16 cellular contexts compared by ENCODE assay signal in genomic region chr19:3454656-3455392, GRCh38. TPM values are rescaled to one million over a fixed set of nuclear protein-coding genes. Genes with fewer than 3 reads are reported as not detected.
"Had no signal": no experiment of that assay in that cellular context is flagged by ENCODE, and none has a peak within 500 bp of the region (broad histone marks: within the 10 kb centered on the region; RNA-seq: fewer than 3 reads in every experiment).

No MANE protein-coding gene starts in this region.

- H3K4me3 Mint-ChIP-seq: activated naive CD4-positive, alpha-beta T cell treated with anti-CD3 and anti-CD28 coated beads, Interleukin-2, amount 50 U/mL, for 24 hours; brain; neural progenitor cell; type B pancreatic cell had no signal

- H3K27ac ChIP-seq: lower lobe of right lung, neural progenitor cell, parathyroid adenoma had no signal

- H3K27me3 Mint-ChIP-seq: activated naive CD4-positive, alpha-beta T cell treated with anti-CD3 and anti-CD28 coated beads, Interleukin-2, amount 50 U/mL, for 24 hours; brain had no signal

- ATAC-seq: lower lobe of right lung had no signal

- H3K4me3 ChIP-seq: lower lobe of right lung, neural progenitor cell, smooth muscle cell had no signal

- H3K36me3 Mint-ChIP-seq: activated naive CD4-positive, alpha-beta T cell treated with anti-CD3 and anti-CD28 coated beads, Interleukin-2, amount 50 U/mL, for 24 hours; neural progenitor cell had no signal

- H3K36me3 ChIP-seq: neural progenitor cell had no signal

- H3K9me3 ChIP-seq: lower lobe of right lung had no signal

- H3K4me1 Mint-ChIP-seq: activated naive CD4-positive, alpha-beta T cell treated with anti-CD3 and anti-CD28 coated beads, Interleukin-2, amount 50 U/mL, for 24 hours had no signal

- DNase-seq: activated CD4-positive, CD25-positive, alpha-beta regulatory T cell; amniotic stem cell; cerebellar nuclear complex; dermis blood vessel endothelial cell; lower lobe of right lung; midbrain had no signal

- H3K27ac Mint-ChIP-seq: activated naive CD4-positive, alpha-beta T cell treated with anti-CD3 and anti-CD28 coated beads, Interleukin-2, amount 50 U/mL, for 24 hours; activated T-helper 2 cell treated with anti-CD3 and anti-CD28 coated beads, Interferon-gamma antibody, Interleukin-2, Interleukin-4, amounts not matched to agents 10 μg/mL and 5 μg/mL and 100 μg/mL, durations not matched to agents 14 hours and 24 hours and 36 hours; neural progenitor cell; type B pancreatic cell had no signal

- H3K9me3 Mint-ChIP-seq: activated naive CD4-positive, alpha-beta T cell treated with anti-CD3 and anti-CD28 coated beads, Interleukin-2, amount 50 U/mL, for 24 hours; activated T-helper 2 cell treated with anti-CD3 and anti-CD28 coated beads, Interferon-gamma antibody, Interleukin-2, Interleukin-4, amounts not matched to agents 10 μg/mL and 5 μg/mL and 100 μg/mL, durations not matched to agents 14 hours and 24 hours and 36 hours; neural progenitor cell; type B pancreatic cell had no signal

RNA-seq across cellular contexts. Expression of gene SMIM24, which starts 25.5 kb away (rescaled TPM):
- total RNA-seq: dermis blood vessel endothelial cell, lower lobe of right lung, subcutaneous adipose tissue had no signal

RNA-seq across cellular contexts. Expression of gene SMIM44, which starts 28.4 kb away (rescaled TPM):
- total RNA-seq: activated T-helper 2 cell treated with anti-CD3 and anti-CD28 coated beads, Interferon-gamma antibody, Interleukin-2, Interleukin-4, amounts not matched to agents 10 μg/mL and 5 μg/mL and 100 μg/mL, durations not matched to agents 14 hours and 24 hours and 36 hours; dermis blood vessel endothelial cell; lower lobe of right lung; renal cortical epithelial cell; smooth muscle cell; subcutaneous adipose tissue; T-helper 2 cell treated with Interferon-gamma antibody and Interleukin-4, amounts not matched to agents 100 ng/mL and 5 ng/mL, for 36 hours had no signal
